In the genomic region with DNA sequence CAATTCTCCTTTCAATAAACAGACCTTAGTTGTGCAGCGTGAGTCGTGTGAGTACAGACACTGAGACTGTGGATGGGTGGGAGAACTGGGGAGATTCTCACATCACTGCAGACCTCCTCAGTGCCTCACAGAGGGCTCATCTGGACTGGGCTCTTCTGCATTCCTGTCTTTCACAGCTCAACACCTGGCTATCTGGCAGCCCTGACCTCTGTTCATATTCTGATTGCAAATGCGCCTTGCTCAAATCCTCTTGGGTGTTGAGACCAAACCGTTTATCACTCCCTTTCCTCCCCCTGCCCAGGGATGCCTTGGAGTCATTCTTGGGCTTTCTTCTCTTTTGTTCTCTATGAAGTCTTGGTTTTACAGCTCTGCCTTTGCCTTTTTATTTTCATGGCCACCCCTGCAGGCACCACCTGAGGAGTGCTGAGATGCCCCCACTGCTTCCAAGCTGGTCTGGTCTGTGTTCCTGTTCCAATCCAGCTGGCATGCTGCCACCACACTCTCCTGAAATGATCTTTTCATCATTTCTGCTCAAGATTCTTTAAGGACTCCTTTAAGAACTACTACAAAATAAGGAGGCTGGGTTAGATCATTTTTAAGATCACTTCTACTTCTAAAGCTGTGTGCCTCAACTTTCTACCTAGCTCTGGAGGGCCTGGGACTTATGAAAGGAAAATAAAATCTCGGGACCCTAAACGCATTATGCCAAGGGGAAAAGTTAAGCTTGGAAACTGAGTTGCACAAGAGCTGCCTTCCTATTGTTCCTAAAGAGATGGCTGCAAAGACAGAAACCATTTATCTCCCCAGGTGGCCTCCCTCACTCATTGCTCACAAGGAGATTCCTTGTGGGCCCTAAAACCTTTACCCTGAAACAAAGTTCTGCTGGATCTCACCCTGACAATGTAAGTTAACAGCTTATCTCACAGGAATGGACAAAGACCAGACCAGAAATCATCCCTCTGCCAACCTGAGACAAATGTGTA, we compare ENCODE assay signal across 2 cellular contexts.
TF ChIP-seq lines count a peak whose summit lies in the region.

No MANE protein-coding gene starts in this region.

TF ChIP-seq in Ishikawa, 13 proteins besides CTCF, POLR2A, EP300 and RAD21:
- TF ChIP-seq CEBPB (IDR thresholded peaks at IDR 0.05) (peak; percentile 42; the same call in 1 of the 2 replicates), EGR1 (IDR thresholded peaks at IDR 0.05) (no peak)

TF ChIP-seq in K562, 482 proteins besides CTCF, POLR2A, EP300 and RAD21:
- TF ChIP-seq CBFA2T3 (IDR thresholded peaks at IDR 0.05) (no peak), POU5F1 (IDR thresholded peaks at IDR 0.05; ENCODE audit: borderline replicate concordance, low read depth, low read length, partially characterized antibody) (no peak), ZNF696 (CRISPR knock-in tag; conservative IDR thresholded peaks at IDR 0.05) (no peak), ESRRA (IDR thresholded peaks at IDR 0.05; ENCODE audit: borderline replicate concordance, low read depth) (no peak), HNRNPK (IDR thresholded peaks at IDR 0.05; ENCODE audit: low read depth, low read length, poor library complexity, severe bottlenecking) (no peak), NR4A1 (CRISPR knock-in tag; IDR thresholded peaks at IDR 0.05) (no peak), NR4A1 (tag; IDR thresholded peaks at IDR 0.05) (no peak), RBM14 (IDR thresholded peaks at IDR 0.05; ENCODE audit: borderline replicate concordance, insufficient read depth, low read depth, low read length) (no peak), POLR3G (IDR thresholded peaks at IDR 0.05; ENCODE audit: extremely low read depth, insufficient read length, insufficient replicate concordance) (no peak), EGR1 (conservative IDR thresholded peaks at IDR 0.05) (no peak), DIDO1 (tag; IDR thresholded peaks at IDR 0.05; ENCODE audit: low read depth) (no peak), ZBTB33 (CRISPR knock-in tag; IDR thresholded peaks at IDR 0.05) (no peak), ERF (CRISPR knock-in tag; IDR thresholded peaks at IDR 0.05) (no peak), IRF1 (CRISPR knock-in tag; IDR thresholded peaks at IDR 0.05; ENCODE audit: borderline replicate concordance) (no peak), POLR2AphosphoS2 (IDR thresholded peaks at IDR 0.05; ENCODE audit: low read length) (no peak), PYGO2 (tag; IDR thresholded peaks at IDR 0.05) (no peak), HINFP (tag; conservative IDR thresholded peaks at IDR 0.05; ENCODE audit: low read depth) (no peak), GTF3C2 (IDR thresholded peaks at IDR 0.05; ENCODE audit: borderline replicate concordance, extremely low read depth, insufficient read length) (no peak), GABPA (tag; conservative IDR thresholded peaks at IDR 0.05; ENCODE audit: low read depth) (no peak), PTBP1 (IDR thresholded peaks at IDR 0.05; ENCODE audit: low read depth, low read length) (no peak)
